1 cellular context compared by ENCODE assay signal in the genomic region with DNA sequence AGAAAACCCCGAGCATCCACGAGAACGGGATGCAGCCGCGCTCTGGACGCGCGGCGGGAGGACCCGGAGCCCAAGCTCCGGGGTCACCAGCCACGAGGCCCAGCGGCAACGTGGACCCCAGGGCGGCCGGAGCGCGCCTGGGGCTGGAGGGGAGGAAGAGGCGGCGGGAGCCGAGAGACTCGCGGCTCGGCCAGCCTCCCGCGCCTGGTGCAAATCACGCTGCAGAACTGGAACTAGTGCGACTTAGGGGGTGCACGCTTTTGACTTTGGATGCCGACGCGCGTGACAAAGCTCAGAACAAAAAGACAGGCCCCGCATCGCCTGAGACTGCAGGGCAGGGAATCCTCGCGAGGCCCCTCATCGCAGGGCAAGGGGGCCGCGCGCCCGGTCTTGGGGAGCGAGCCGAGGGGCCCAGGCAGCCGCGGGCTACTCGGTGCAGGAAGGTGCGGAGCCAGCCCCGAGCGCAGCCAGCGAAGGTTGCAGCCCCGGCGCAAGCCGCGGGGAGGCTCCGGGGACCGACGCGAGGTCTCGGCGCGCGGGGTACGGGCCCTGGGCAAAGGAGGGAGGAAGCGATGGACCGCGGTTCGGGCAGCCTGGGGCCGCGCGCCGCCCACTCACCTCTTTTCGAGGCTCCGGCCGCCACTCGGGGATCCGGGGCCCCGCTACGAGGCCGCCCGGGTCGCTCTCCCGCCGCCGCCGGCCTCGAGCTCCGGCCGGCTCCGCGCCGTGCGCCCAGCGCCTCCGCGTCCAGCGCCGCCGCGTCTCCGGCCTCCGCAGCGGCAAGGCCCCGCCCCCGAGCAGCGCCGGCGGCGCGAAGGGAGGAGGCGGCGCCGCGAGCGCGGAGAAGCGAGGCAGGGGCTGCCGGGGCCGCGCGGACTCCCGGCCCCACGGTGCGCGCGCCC.
TF ChIP-seq lines count a peak whose summit lies in the region.

A gene with protein sequence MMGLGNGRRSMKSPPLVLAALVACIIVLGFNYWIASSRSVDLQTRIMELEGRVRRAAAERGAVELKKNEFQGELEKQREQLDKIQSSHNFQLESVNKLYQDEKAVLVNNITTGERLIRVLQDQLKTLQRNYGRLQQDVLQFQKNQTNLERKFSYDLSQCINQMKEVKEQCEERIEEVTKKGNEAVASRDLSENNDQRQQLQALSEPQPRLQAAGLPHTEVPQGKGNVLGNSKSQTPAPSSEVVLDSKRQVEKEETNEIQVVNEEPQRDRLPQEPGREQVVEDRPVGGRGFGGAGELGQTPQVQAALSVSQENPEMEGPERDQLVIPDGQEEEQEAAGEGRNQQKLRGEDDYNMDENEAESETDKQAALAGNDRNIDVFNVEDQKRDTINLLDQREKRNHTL (minus strand): TSS at position 766 of the 902 bp plus-strand sequence. CDS start 20,238 bp downstream, outside the sequence.

TF ChIP-seq in H1, 55 proteins besides CTCF, POLR2A, EP300 and RAD21 (continues in another document):
- TF ChIP-seq BACH1 (IDR thresholded peaks at IDR 0.05; ENCODE audit: low read length): peak; percentile 31; the same call in 1 of the 2 replicates
- no peak for TF ChIP-seq TCF12 (IDR thresholded peaks at IDR 0.05; ENCODE audit: low read depth, low read length)
- no peak for TF ChIP-seq CBX5 (IDR thresholded peaks at IDR 0.05; ENCODE audit: low read depth, low read length)
- no peak for TF ChIP-seq NANOG (IDR thresholded peaks at IDR 0.05; ENCODE audit: insufficient read depth, low read depth, low read length, poor library complexity, severe bottlenecking)
- TF ChIP-seq SP2 (IDR thresholded peaks at IDR 0.05; ENCODE audit: low read length): no peak
- peak; percentile 91 for TF ChIP-seq KDM4A (IDR thresholded peaks at IDR 0.05; ENCODE audit: low read depth, low read length, severe bottlenecking)
- TF ChIP-seq POLR2AphosphoS5 (IDR thresholded peaks at IDR 0.05; ENCODE audit: low read depth, low read length): no peak; the same call in 1 of the 2 replicates
- no peak for TF ChIP-seq TAF7 (optimal IDR thresholded peaks at IDR 0.05; ENCODE audit: borderline replicate concordance, low read depth, low read length)
- no peak for TF ChIP-seq SAP30 (IDR thresholded peaks at IDR 0.05; ENCODE audit: insufficient read depth, insufficient replicate concordance, low read length)
- TF ChIP-seq PHF8 (conservative IDR thresholded peaks at IDR 0.05; ENCODE audit: low read depth, low read length): peak; percentile 84; the same call in 1 of the 2 replicates
- no peak for TF ChIP-seq SIRT6 (IDR thresholded peaks at IDR 0.05; ENCODE audit: low read length)
- no peak for TF ChIP-seq SP1 (IDR thresholded peaks at IDR 0.05; ENCODE audit: low read depth, low read length)
- no peak for TF ChIP-seq HDAC6 (IDR thresholded peaks at IDR 0.05; ENCODE audit: low read depth, low read length)
- TF ChIP-seq TBP (IDR thresholded peaks at IDR 0.05; ENCODE audit: low read depth, low read length): no peak
- no peak for TF ChIP-seq CBX8 (IDR thresholded peaks at IDR 0.05; ENCODE audit: borderline replicate concordance, low read depth, low read length)
- TF ChIP-seq KDM5A (IDR thresholded peaks at IDR 0.05; ENCODE audit: low read length): no peak
- no peak for TF ChIP-seq GABPA (IDR thresholded peaks at IDR 0.05; ENCODE audit: borderline replicate concordance, insufficient read depth, low read length)
- TF ChIP-seq, protein P1, sequence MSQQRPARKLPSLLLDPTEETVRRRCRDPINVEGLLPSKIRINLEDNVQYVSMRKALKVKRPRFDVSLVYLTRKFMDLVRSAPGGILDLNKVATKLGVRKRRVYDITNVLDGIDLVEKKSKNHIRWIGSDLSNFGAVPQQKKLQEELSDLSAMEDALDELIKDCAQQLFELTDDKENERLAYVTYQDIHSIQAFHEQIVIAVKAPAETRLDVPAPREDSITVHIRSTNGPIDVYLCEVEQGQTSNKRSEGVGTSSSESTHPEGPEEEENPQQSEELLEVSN (IDR thresholded peaks at IDR 0.05): peak; percentile 56; the same call in 1 of the 2 replicates
- TF ChIP-seq, protein P2, sequence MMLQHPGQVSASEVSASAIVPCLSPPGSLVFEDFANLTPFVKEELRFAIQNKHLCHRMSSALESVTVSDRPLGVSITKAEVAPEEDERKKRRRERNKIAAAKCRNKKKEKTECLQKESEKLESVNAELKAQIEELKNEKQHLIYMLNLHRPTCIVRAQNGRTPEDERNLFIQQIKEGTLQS (IDR thresholded peaks at IDR 0.05; ENCODE audit: insufficient read depth, low read depth, low read length): no peak
- peak; percentile 90 for TF ChIP-seq ASH2L (IDR thresholded peaks at IDR 0.05; ENCODE audit: low read length)
- TF ChIP-seq EZH2 (IDR thresholded peaks at IDR 0.05; ENCODE audit: low read depth, low read length, severe bottlenecking): no peak
- TF ChIP-seq JUN (IDR thresholded peaks at IDR 0.05; ENCODE audit: low read depth, low read length): no peak
- TF ChIP-seq NRF1 (IDR thresholded peaks at IDR 0.05; ENCODE audit: low read depth, low read length): no peak
- peak; percentile 12 for TF ChIP-seq CTBP2 (IDR thresholded peaks at IDR 0.05; ENCODE audit: borderline replicate concordance, insufficient read depth, insufficient read length, low read length)
- TF ChIP-seq SIX5 (IDR thresholded peaks at IDR 0.05; ENCODE audit: low read depth, low read length): no peak
- 0 out of 4 replicates have a peak, but pooled peaks of 1 of the 2 experiments have one; percentile 28 for TF ChIP-seq HDAC2 (IDR thresholded peaks at IDR 0.05; ENCODE audit: borderline replicate concordance in 1 of 2, low read depth in 2 of 2, low read length in 2 of 2)
- TF ChIP-seq, protein P3, sequence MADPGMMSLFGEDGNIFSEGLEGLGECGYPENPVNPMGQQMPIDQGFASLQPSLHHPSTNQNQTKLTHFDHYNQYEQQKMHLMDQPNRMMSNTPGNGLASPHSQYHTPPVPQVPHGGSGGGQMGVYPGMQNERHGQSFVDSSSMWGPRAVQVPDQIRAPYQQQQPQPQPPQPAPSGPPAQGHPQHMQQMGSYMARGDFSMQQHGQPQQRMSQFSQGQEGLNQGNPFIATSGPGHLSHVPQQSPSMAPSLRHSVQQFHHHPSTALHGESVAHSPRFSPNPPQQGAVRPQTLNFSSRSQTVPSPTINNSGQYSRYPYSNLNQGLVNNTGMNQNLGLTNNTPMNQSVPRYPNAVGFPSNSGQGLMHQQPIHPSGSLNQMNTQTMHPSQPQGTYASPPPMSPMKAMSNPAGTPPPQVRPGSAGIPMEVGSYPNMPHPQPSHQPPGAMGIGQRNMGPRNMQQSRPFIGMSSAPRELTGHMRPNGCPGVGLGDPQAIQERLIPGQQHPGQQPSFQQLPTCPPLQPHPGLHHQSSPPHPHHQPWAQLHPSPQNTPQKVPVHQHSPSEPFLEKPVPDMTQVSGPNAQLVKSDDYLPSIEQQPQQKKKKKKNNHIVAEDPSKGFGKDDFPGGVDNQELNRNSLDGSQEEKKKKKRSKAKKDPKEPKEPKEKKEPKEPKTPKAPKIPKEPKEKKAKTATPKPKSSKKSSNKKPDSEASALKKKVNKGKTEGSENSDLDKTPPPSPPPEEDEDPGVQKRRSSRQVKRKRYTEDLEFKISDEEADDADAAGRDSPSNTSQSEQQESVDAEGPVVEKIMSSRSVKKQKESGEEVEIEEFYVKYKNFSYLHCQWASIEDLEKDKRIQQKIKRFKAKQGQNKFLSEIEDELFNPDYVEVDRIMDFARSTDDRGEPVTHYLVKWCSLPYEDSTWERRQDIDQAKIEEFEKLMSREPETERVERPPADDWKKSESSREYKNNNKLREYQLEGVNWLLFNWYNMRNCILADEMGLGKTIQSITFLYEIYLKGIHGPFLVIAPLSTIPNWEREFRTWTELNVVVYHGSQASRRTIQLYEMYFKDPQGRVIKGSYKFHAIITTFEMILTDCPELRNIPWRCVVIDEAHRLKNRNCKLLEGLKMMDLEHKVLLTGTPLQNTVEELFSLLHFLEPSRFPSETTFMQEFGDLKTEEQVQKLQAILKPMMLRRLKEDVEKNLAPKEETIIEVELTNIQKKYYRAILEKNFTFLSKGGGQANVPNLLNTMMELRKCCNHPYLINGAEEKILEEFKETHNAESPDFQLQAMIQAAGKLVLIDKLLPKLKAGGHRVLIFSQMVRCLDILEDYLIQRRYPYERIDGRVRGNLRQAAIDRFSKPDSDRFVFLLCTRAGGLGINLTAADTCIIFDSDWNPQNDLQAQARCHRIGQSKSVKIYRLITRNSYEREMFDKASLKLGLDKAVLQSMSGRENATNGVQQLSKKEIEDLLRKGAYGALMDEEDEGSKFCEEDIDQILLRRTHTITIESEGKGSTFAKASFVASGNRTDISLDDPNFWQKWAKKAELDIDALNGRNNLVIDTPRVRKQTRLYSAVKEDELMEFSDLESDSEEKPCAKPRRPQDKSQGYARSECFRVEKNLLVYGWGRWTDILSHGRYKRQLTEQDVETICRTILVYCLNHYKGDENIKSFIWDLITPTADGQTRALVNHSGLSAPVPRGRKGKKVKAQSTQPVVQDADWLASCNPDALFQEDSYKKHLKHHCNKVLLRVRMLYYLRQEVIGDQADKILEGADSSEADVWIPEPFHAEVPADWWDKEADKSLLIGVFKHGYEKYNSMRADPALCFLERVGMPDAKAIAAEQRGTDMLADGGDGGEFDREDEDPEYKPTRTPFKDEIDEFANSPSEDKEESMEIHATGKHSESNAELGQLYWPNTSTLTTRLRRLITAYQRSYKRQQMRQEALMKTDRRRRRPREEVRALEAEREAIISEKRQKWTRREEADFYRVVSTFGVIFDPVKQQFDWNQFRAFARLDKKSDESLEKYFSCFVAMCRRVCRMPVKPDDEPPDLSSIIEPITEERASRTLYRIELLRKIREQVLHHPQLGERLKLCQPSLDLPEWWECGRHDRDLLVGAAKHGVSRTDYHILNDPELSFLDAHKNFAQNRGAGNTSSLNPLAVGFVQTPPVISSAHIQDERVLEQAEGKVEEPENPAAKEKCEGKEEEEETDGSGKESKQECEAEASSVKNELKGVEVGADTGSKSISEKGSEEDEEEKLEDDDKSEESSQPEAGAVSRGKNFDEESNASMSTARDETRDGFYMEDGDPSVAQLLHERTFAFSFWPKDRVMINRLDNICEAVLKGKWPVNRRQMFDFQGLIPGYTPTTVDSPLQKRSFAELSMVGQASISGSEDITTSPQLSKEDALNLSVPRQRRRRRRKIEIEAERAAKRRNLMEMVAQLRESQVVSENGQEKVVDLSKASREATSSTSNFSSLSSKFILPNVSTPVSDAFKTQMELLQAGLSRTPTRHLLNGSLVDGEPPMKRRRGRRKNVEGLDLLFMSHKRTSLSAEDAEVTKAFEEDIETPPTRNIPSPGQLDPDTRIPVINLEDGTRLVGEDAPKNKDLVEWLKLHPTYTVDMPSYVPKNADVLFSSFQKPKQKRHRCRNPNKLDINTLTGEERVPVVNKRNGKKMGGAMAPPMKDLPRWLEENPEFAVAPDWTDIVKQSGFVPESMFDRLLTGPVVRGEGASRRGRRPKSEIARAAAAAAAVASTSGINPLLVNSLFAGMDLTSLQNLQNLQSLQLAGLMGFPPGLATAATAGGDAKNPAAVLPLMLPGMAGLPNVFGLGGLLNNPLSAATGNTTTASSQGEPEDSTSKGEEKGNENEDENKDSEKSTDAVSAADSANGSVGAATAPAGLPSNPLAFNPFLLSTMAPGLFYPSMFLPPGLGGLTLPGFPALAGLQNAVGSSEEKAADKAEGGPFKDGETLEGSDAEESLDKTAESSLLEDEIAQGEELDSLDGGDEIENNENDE (IDR thresholded peaks at IDR 0.05; ENCODE audit: insufficient replicate concordance, low read length): no peak
- no peak for TF ChIP-seq CHD2 (IDR thresholded peaks at IDR 0.05; ENCODE audit: low read length)
- no peak for TF ChIP-seq BRCA1 (IDR thresholded peaks at IDR 0.05; ENCODE audit: low read depth, low read length)
- TF ChIP-seq CREB1 (IDR thresholded peaks at IDR 0.05): no peak
- TF ChIP-seq, protein P4, sequence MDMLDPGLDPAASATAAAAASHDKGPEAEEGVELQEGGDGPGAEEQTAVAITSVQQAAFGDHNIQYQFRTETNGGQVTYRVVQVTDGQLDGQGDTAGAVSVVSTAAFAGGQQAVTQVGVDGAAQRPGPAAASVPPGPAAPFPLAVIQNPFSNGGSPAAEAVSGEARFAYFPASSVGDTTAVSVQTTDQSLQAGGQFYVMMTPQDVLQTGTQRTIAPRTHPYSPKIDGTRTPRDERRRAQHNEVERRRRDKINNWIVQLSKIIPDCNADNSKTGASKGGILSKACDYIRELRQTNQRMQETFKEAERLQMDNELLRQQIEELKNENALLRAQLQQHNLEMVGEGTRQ (IDR thresholded peaks at IDR 0.05; ENCODE audit: low read length): no peak
- peak; percentile 84; the same call in 1 of the 2 replicates for TF ChIP-seq RBBP5 (IDR thresholded peaks at IDR 0.05; ENCODE audit: borderline replicate concordance, low read depth, low read length)
- TF ChIP-seq SP4 (IDR thresholded peaks at IDR 0.05; ENCODE audit: low read length): no peak
- TF ChIP-seq MAFK (IDR thresholded peaks at IDR 0.05; ENCODE audit: low read depth, low read length): no peak
- TF ChIP-seq POU5F1 (IDR thresholded peaks at IDR 0.05; ENCODE audit: low read depth, low read length): no peak
- no peak for TF ChIP-seq BCL11A (IDR thresholded peaks at IDR 0.05; ENCODE audit: low read depth in 2 of 2, low read length in 2 of 2)
- no peak for TF ChIP-seq RNF2 (IDR thresholded peaks at IDR 0.05; ENCODE audit: borderline replicate concordance, low read depth, low read length, missing control alignments, poor library complexity, severe bottlenecking)
- TF ChIP-seq FOSL1 (IDR thresholded peaks at IDR 0.05; ENCODE audit: insufficient read depth, low read depth, low read length): no peak
- no peak for TF ChIP-seq GTF2F1 (IDR thresholded peaks at IDR 0.05; ENCODE audit: borderline replicate concordance, low read depth, low read length)
- TF ChIP-seq, protein P5, sequence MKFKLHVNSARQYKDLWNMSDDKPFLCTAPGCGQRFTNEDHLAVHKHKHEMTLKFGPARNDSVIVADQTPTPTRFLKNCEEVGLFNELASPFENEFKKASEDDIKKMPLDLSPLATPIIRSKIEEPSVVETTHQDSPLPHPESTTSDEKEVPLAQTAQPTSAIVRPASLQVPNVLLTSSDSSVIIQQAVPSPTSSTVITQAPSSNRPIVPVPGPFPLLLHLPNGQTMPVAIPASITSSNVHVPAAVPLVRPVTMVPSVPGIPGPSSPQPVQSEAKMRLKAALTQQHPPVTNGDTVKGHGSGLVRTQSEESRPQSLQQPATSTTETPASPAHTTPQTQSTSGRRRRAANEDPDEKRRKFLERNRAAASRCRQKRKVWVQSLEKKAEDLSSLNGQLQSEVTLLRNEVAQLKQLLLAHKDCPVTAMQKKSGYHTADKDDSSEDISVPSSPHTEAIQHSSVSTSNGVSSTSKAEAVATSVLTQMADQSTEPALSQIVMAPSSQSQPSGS (IDR thresholded peaks at IDR 0.05; ENCODE audit: low read length): no peak
- no peak for TF ChIP-seq SRF (IDR thresholded peaks at IDR 0.05; ENCODE audit: low read depth, low read length)
- TF ChIP-seq SIN3A (conservative IDR thresholded peaks at IDR 0.05 in 1 of 2, IDR thresholded peaks at IDR 0.05 in 1 of 2; ENCODE audit: low read depth in 1 of 2, low read length in 2 of 2): no peak; a peak in 1 of 4 replicates
- no peak for TF ChIP-seq JUND (IDR thresholded peaks at IDR 0.05; ENCODE audit: low read length)
- no peak for TF ChIP-seq TEAD4 (IDR thresholded peaks at IDR 0.05; ENCODE audit: low read depth, low read length)
- no peak for TF ChIP-seq RXRA (IDR thresholded peaks at IDR 0.05; ENCODE audit: insufficient read depth, low read depth, low read length)
- TF ChIP-seq YY1 (IDR thresholded peaks at IDR 0.05; ENCODE audit: low read depth, low read length): no peak
- peak; percentile 46 for TF ChIP-seq TAF1 (IDR thresholded peaks at IDR 0.05; ENCODE audit: low read depth, low read length)
- TF ChIP-seq ZNF274 (IDR thresholded peaks at IDR 0.05; ENCODE audit: borderline replicate concordance, extremely low read depth, low read length): no peak
- TF ChIP-seq CEBPB (IDR thresholded peaks at IDR 0.05; ENCODE audit: low read depth, low read length): no peak
- TF ChIP-seq RFX5 (IDR thresholded peaks at IDR 0.05; ENCODE audit: borderline replicate concordance, low read depth, low read length): no peak
- TF ChIP-seq EGR1 (IDR thresholded peaks at IDR 0.05; ENCODE audit: borderline replicate concordance, low read depth, low read length): no peak; the same call in 1 of the 2 replicates
